In genomic region chr22:49717322-49717919, GRCh38 we compare ENCODE assay signal across 19 cellular contexts.
DNase-seq lines count a peak whose midpoint lies in the region; TF ChIP-seq lines count a peak whose summit lies in the region.
"Had no signal": no experiment of that assay in that cellular context is flagged by ENCODE, and none has a peak within 500 bp of the region (broad histone marks: within the 10 kb centered on the region; RNA-seq: fewer than 3 reads in every experiment).

No MANE protein-coding gene starts in this region.

- no peak overlapping the region for H3K9ac ChIP-seq in endodermal cell (ENCODE audit: extremely low read depth, low read length, poor library complexity, severe bottlenecking)
- no peak overlapping the region for H3K9ac ChIP-seq in neural progenitor cell
- H3K9ac ChIP-seq: BLaER1 had no signal

- H3K36me3 ChIP-seq in H7 (replicated peaks; ENCODE audit: control insufficient read depth, insufficient read depth, low read length) (no peaks in the 10 kb centered on the region), endodermal cell (ENCODE audit: control insufficient read depth, insufficient read depth, low read length) (no peaks in the 10 kb centered on the region), neural progenitor cell (no peaks in the 10 kb centered on the region), prostate gland (no peaks in the 10 kb centered on the region)
- H3K36me3 ChIP-seq: BLaER1, SJCRH30 had no signal

- no peaks in the 10 kb centered on the region for H3K36me3 Mint-ChIP-seq in endodermal cell (ENCODE audit: low read depth)
- H3K36me3 Mint-ChIP-seq in neural progenitor cell: no peaks in the 10 kb centered on the region
- H3K36me3 Mint-ChIP-seq in activated naive CD4-positive, alpha-beta T cell treated with anti-CD3 and anti-CD28 coated beads, Interleukin-2, amount 10 ng/mL, durations not matched to agents 7 days and 5 days: no peaks in the 10 kb centered on the region

- no peaks in the 10 kb centered on the region for H3K4me1 Mint-ChIP-seq in endodermal cell
- peaks cover 2% of the 10 kb centered on the region for H3K4me1 Mint-ChIP-seq in neural progenitor cell
- peaks cover 5% of the 10 kb centered on the region for H3K4me1 Mint-ChIP-seq in activated naive CD4-positive, alpha-beta T cell treated with anti-CD3 and anti-CD28 coated beads, Interleukin-2, amount 10 ng/mL, durations not matched to agents 7 days and 5 days

- DNase-seq in ELF-1 (ENCODE audit: low read depth, low spot score): peak; percentile 77
- peak; percentile 91 for DNase-seq in H7
- DNase-seq in endodermal cell: peak; percentile 61
- peak; percentile 48 for DNase-seq in neural progenitor cell (ENCODE audit: low spot score)
- no peak for DNase-seq in activated naive CD4-positive, alpha-beta T cell treated with anti-CD3 and anti-CD28 coated beads, Interleukin-2, amount 10 ng/mL, durations not matched to agents 7 days and 5 days
- no peak for DNase-seq in prostate gland (ENCODE audit: low spot score)
- DNase-seq in cerebellum (ENCODE audit: low spot score): no peak
- DNase-seq: CD4-positive, alpha-beta T cell; COR-L47; MM.1S; NCI-H1092; NCI-H1436 treated with DMSO at 0.1 percent for 48 hours; NCI-H1930; NCI-H510A; NCI-H774; OCI-M1; SJCRH30 had no signal

- 50 to 77% methylated on average over 18 to 24 of the region's 24 CpGs for WGBS in endodermal cell (ENCODE audit: insufficient coverage in 1 of 2, insufficient read length in 1 of 2), 2 experiments
- WGBS in prostate gland: 60% methylated on average over 24 of the region's 24 CpGs

- CTCF ChIA-PET in activated naive CD4-positive, alpha-beta T cell treated with anti-CD3 and anti-CD28 coated beads, Interleukin-2, amount 10 ng/mL, durations not matched to agents 7 days and 5 days (lab: Charles Lee): no interaction called here

- TF ChIP-seq CTCF in endodermal cell (conservative IDR thresholded peaks at IDR 0.05): no peak
- TF ChIP-seq CTCF in neural progenitor cell (IDR thresholded peaks at IDR 0.05): no peak
- no peak for TF ChIP-seq CTCF in prostate gland (IDR thresholded peaks at IDR 0.05)

- H3K4me3 ChIP-seq in H7 (ENCODE audit: insufficient read depth, low read depth, low read length) (no peak overlapping the region), endodermal cell (ENCODE audit: low read length) (no peak overlapping the region), neural progenitor cell (no peak overlapping the region), prostate gland (no peak overlapping the region)
- H3K4me3 ChIP-seq: BLaER1, K562, SJCRH30 had no signal

- H3F3A ChIP-seq in neural progenitor cell (ENCODE audit: low read depth): no peaks in the 10 kb centered on the region

- H3K79me2 ChIP-seq in neural progenitor cell (ENCODE audit: low read depth): no peaks in the 10 kb centered on the region

- peaks cover 6% of the 10 kb centered on the region for H4K20me1 ChIP-seq in neural progenitor cell (ENCODE audit: low read depth)

- no peak overlapping the region for H2AFZ ChIP-seq in neural progenitor cell (replicated peaks)

- no peaks in the 10 kb centered on the region for H3K27me3 ChIP-seq in H7 (ENCODE audit: control insufficient read depth, insufficient read depth, low read length)
- peaks cover 18% of the 10 kb centered on the region for H3K27me3 ChIP-seq in endodermal cell (ENCODE audit: control insufficient read depth, insufficient read depth, low read length, poor library complexity, severe bottlenecking)
- H3K27me3 ChIP-seq in neural progenitor cell: peaks cover 64% of the 10 kb centered on the region
- H3K27me3 ChIP-seq in prostate gland (replicated peaks; ENCODE audit: insufficient read depth): no peaks in the 10 kb centered on the region
- H3K27me3 ChIP-seq: BLaER1 had no signal

- H3K27ac Mint-ChIP-seq in endodermal cell (no peak overlapping the region), neural progenitor cell (no peak overlapping the region)
- no peak overlapping the region for H3K27ac Mint-ChIP-seq in activated naive CD4-positive, alpha-beta T cell treated with anti-CD3 and anti-CD28 coated beads, Interleukin-2, amount 10 ng/mL, durations not matched to agents 7 days and 5 days
- H3K27ac Mint-ChIP-seq: CD4-positive, alpha-beta T cell had no signal

- no peaks in the 10 kb centered on the region for H3K4me1 ChIP-seq in endodermal cell (ENCODE audit: control insufficient read depth, insufficient read depth, low read length)
- no peaks in the 10 kb centered on the region for H3K4me1 ChIP-seq in neural progenitor cell
- no peaks in the 10 kb centered on the region for H3K4me1 ChIP-seq in prostate gland (replicated peaks)

- intact Hi-C loops in prostate gland (cut with DNase I): no loop called here

- no peaks in the 10 kb centered on the region for H3K9me3 ChIP-seq in endodermal cell (ENCODE audit: control insufficient read depth, low read length)
- H3K9me3 ChIP-seq in neural progenitor cell (ENCODE audit: low read depth): no peaks in the 10 kb centered on the region
- no peaks in the 10 kb centered on the region for H3K9me3 ChIP-seq in prostate gland
- H3K9me3 ChIP-seq: BLaER1, SJCRH30 had no signal

- H3K9me3 Mint-ChIP-seq in endodermal cell (no peaks in the 10 kb centered on the region), neural progenitor cell (no peaks in the 10 kb centered on the region)
- H3K9me3 Mint-ChIP-seq in activated naive CD4-positive, alpha-beta T cell treated with anti-CD3 and anti-CD28 coated beads, Interleukin-2, amount 10 ng/mL, durations not matched to agents 7 days and 5 days: no peaks in the 10 kb centered on the region
- H3K9me3 Mint-ChIP-seq: CD4-positive, alpha-beta T cell had no signal

- H3K27ac ChIP-seq in endodermal cell (ENCODE audit: low read depth, low read length): no peak overlapping the region
- H3K27ac ChIP-seq in neural progenitor cell: no peak overlapping the region
- H3K27ac ChIP-seq in prostate gland: no peak overlapping the region
- H3K27ac ChIP-seq: BLaER1, SJCRH30 had no signal

- H3K27me3 Mint-ChIP-seq in endodermal cell (ENCODE audit: insufficient read depth) (peaks cover 4% of the 10 kb centered on the region), neural progenitor cell (ENCODE audit: insufficient read depth, low read depth) (peaks cover 38% of the 10 kb centered on the region)
- H3K27me3 Mint-ChIP-seq in activated naive CD4-positive, alpha-beta T cell treated with anti-CD3 and anti-CD28 coated beads, Interleukin-2, amount 10 ng/mL, durations not matched to agents 7 days and 5 days: peaks cover 38% of the 10 kb centered on the region

- H3K4me2 ChIP-seq in neural progenitor cell: no peak overlapping the region

- TF ChIP-seq POLR2A in prostate gland (IDR thresholded peaks at IDR 0.05): no peak

- H3K4me3 Mint-ChIP-seq in endodermal cell: no peak overlapping the region
- H3K4me3 Mint-ChIP-seq in neural progenitor cell: no peak overlapping the region
- no peak overlapping the region for H3K4me3 Mint-ChIP-seq in activated naive CD4-positive, alpha-beta T cell treated with anti-CD3 and anti-CD28 coated beads, Interleukin-2, amount 10 ng/mL, durations not matched to agents 7 days and 5 days
- H3K4me3 Mint-ChIP-seq: CD4-positive, alpha-beta T cell had no signal

Comparison
In these comparisons a context has a peak if more than half of its experiments do, and no peak if none do; other contexts are left out.
1. DNase-seq: peak in ELF-1 (single experiment), H7 (single experiment), endodermal cell (single experiment) and neural progenitor cell (single experiment); none in activated naive CD4-positive, alpha-beta T cell treated with anti-CD3 and anti-CD28 coated beads, Interleukin-2, amount 10 ng/mL, durations not matched to agents 7 days and 5 days (single experiment), prostate gland (single experiment) and cerebellum (single experiment).